8 cellular contexts compared by ENCODE assay signal in the genomic region with DNA sequence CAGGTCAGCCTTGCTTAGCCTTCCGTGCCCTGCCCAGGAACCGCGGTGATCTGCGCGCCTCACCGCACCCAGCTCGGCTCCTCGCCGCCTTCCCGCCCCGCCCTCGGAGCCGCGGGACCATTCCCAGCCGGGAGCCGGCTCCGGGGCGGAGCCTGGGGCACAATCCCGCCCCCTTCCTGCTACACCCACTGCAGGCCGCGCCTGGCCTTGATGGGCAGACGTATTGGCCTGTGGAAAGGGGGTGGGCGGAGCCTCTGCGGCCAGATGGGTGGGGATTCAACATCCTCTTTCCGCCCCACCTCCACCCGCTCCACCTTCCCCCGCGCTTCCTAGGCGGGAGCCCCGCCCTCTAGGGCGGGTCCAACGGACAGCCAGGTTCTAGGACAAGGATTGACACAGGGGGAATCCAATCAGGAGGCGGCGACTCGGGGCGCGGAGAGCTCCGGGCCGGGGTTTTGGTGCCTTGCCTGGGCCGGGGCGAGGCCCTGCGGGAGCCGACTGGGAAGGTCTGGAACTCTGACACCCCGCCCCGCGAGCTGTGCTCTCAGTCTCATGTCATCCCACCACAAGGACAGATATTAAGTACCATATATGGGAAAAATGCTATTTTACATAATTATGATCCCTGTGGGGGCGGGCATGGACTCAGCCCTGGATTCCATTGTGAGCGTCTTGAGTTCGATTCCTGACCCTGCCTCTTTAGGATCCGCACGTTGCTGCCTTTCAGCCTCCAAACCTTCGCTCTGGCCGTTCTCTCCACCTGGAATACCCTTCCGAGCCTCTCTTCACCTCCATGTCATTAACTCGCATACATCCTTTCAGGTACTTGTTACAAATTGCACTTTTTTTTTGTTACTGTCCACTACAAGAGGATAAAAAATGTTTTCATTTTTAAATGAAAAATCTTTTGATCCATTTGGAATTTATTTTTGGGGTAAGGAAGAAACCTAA. TPM values are rescaled to one million over a fixed set of nuclear protein-coding genes. Genes with fewer than 3 reads are reported as not detected.
DNase-seq lines count a peak whose midpoint lies in the region; ATAC-seq, FAIRE-seq and TF ChIP-seq lines count a peak whose summit lies in the region.

A gene (minus strand): TSS at position 54 of the 951 bp plus-strand sequence. CDS start 38,731 bp downstream, outside the sequence.

- no peaks in the 10 kb centered on the region for H3K27me3 ChIP-seq in keratinocyte (ENCODE audit: control insufficient read depth, extremely low read depth, insufficient read depth, low read length)

- H3K4me3 Mint-ChIP-seq in chondrocyte (ENCODE audit: unreplicated experiment) = peak within 1 kb of the TSS; percentile 93

- H3K9me3 Mint-ChIP-seq in chondrocyte (ENCODE audit: low read depth) = no peaks in the 10 kb centered on the region

- peak; percentile 17 for TF ChIP-seq CTCF in chondrocyte (IDR thresholded peaks at IDR 0.05)
- no peak for TF ChIP-seq CTCF in keratinocyte (optimal IDR thresholded peaks at IDR 0.05 in 1 of 3, IDR thresholded peaks at IDR 0.05 in 1 of 3, conservative IDR thresholded peaks at IDR 0.05 in 1 of 3; ENCODE audit: extremely low read depth in 1 of 3, insufficient read depth in 2 of 3, low read length in 3 of 3)

- peaks cover 33% of the 10 kb centered on the region for H4K20me1 ChIP-seq in keratinocyte (ENCODE audit: control insufficient read depth, extremely low read depth, insufficient read depth, low read length)

- H3K9ac ChIP-seq in keratinocyte (ENCODE audit: control insufficient read depth, extremely low read depth, insufficient read depth, low read length) = peak within 1 kb of the TSS; percentile 96

- peaks cover 47% of the 10 kb centered on the region for H3K79me2 ChIP-seq in keratinocyte (ENCODE audit: control insufficient read depth, insufficient read depth, low read length)

- DNase-seq in AG20443 (ENCODE audit: low spot score) (peak; percentile 99), NCI-H510A treated with DMSO at 0.1 percent for 48 hours (lab: John Stamatoyannopoulos, UW) (peak; percentile 92), chondrocyte (ENCODE audit: low spot score) (peak; percentile 100), keratinocyte (ENCODE audit: low read depth, low spot score) (peak; percentile 98)
- peak; percentile 99 for DNase-seq in activated CD4-positive, alpha-beta T cell treated with anti-CD3 and anti-CD28 coated beads for 24 hours (ENCODE audit: low read depth in 2 of 2)
- DNase-seq in stimulated activated CD4-positive, alpha-beta T cell treated with anti-CD3 and anti-CD28 coated beads, Interleukin-15, amount 100 ng/mL, for 1 hour (ENCODE audit: low read depth in 1 of 2, low spot score in 1 of 2) = peak; percentile 97 to 98

- peak within 1 kb of the TSS; percentile 98 for H3K27ac Mint-ChIP-seq in chondrocyte (ENCODE audit: unreplicated experiment)

- peak; percentile 95 for TF ChIP-seq POLR2A in GM19099 (IDR thresholded peaks at IDR 0.05; ENCODE audit: extremely low read depth, insufficient read length, low read depth)

- dilution Hi-C loops in keratinocyte (cut with MboI; ENCODE audit: extremely low pct_ligation_motif_present, low sequenced_read_pairs) = no loop called here

- peaks cover 23% of the 10 kb centered on the region for H3K36me3 Mint-ChIP-seq in chondrocyte (ENCODE audit: low read depth)

- peak within 1 kb of the TSS; percentile 86 to 99 (median 98) for H3K4me3 ChIP-seq in keratinocyte (ENCODE audit: control insufficient read depth in 2 of 3, extremely low read depth in 1 of 3, insufficient read depth in 2 of 3, low read depth in 1 of 3, low read length in 3 of 3)

- H3K27me3 Mint-ChIP-seq in chondrocyte (ENCODE audit: low read depth) = no peaks in the 10 kb centered on the region

- H3K9me1 ChIP-seq in keratinocyte (ENCODE audit: control insufficient read depth, extremely low read depth, insufficient read depth, low read length) = no peaks in the 10 kb centered on the region

- H3K27ac ChIP-seq in keratinocyte (ENCODE audit: control insufficient read depth, insufficient read depth, low read length) = peak within 1 kb of the TSS; percentile 97

- H3K4me2 ChIP-seq in keratinocyte (ENCODE audit: control insufficient read depth, extremely low read depth, insufficient read depth, low read depth, low read length) = peak within 1 kb of the TSS; percentile 99

- FAIRE-seq in keratinocyte (lab: Jason Lieb, UNC) = peak; percentile 89

- peak; percentile 76 for ATAC-seq in HG03432 (IDR thresholded peaks at IDR 0.05; ENCODE audit: unreplicated experiment)

- peaks cover 29% of the 10 kb centered on the region for H3K4me1 ChIP-seq in keratinocyte (ENCODE audit: control insufficient read depth, extremely low read depth, insufficient read depth, low read length)

- peak within 1 kb of the TSS; percentile 2 for H2AFZ ChIP-seq in keratinocyte (ENCODE audit: control insufficient read depth, low read length)

- peaks cover 11 to 30% of the 10 kb centered on the region in 2 experiments for H3K36me3 ChIP-seq in keratinocyte (ENCODE audit: control insufficient read depth in 2 of 2, extremely low read depth in 1 of 2, insufficient read depth in 2 of 2, low read length in 2 of 2)

- no peaks in the 10 kb centered on the region for H3K9me3 ChIP-seq in keratinocyte (ENCODE audit: control insufficient read depth, low read depth, low read length)

- peaks cover 37% of the 10 kb centered on the region for H3K4me1 Mint-ChIP-seq in chondrocyte (ENCODE audit: low read depth)

RNA-seq across cellular contexts. Expression of the gene that starts here (rescaled TPM):
- 1,046 to 1,908 TPM (median 1,853 TPM) in 3 replicates for total RNA-seq in chondrocyte
- 277 to 489 TPM (median 351 TPM) in 3 replicates for polyA plus RNA-seq in keratinocyte
- 526 TPM for polyA plus RNA-seq in keratinocyte (2011; ENCODE audit: low read depth)
- polyA plus RNA-seq in keratinocyte (2011; cell fraction: cytosol; rRNA removed) = 357 and 388 TPM in 2 replicates
- 864 and 995 TPM in 2 replicates for polyA plus RNA-seq in keratinocyte (2011; cell fraction: nucleus; rRNA removed)
- 168 and 903 TPM in 2 replicates for polyA plus RNA-seq in keratinocyte (2012; ENCODE audit: low replicate concordance)
- 752 to 1,882 TPM (median 1,066 TPM) in 3 replicates for polyA minus RNA-seq in keratinocyte
- 461 TPM for polyA minus RNA-seq in keratinocyte (2011; cell fraction: cytosol; rRNA and poly(A)+ RNA removed)
- 623 and 1,627 TPM in 2 replicates for polyA minus RNA-seq in keratinocyte (2011; cell fraction: nucleus; rRNA and poly(A)+ RNA removed)

Comparison
In these comparisons a context has a peak if more than half of its experiments do, and no peak if none do; other contexts are left out.
1. Peak in every context shown above with its lines: DNase-seq, ATAC-seq, H3K4me3 ChIP-seq and H3K27ac ChIP-seq.